In the genomic region with DNA sequence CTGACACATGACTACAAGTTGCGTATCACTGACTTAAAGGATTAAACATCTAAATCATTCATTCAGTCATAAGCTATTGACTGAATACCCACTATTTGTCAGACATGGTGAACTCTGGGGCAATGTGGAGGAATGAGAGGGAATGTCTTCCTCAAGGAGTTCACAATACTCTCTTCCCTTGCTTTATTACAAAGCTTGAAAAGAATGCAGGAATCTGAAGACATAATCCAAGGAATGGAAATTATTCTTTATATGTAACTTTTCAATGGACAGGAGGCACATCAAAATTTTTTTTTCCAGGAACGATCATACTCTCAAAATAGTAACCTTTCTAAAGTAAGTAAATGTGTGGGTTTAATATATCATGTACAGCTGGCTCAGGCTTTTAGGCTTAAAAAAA, we compare ENCODE assay signal across 21 cellular contexts.
"Had no signal": no experiment of that assay in that cellular context is flagged by ENCODE, and none has a peak within 500 bp of the region (broad histone marks: within the 10 kb centered on the region; RNA-seq: fewer than 3 reads in every experiment).

No MANE protein-coding gene starts in this region.

- H3K27ac Mint-ChIP-seq: activated CD4-positive, alpha-beta memory T cell treated with anti-CD3 and anti-CD28 coated beads, Interleukin-2, amount 10 ng/mL, durations not matched to agents 7 days and 5 days; activated CD4-positive, alpha-beta T cell treated with anti-CD3 and anti-CD28 coated beads, Interleukin-2, amount 10 ng/mL, durations not matched to agents 7 days and 5 days; activated naive CD8-positive, alpha-beta T cell; endodermal cell had no signal

- DNase-seq: activated CD4-positive, alpha-beta T cell treated with anti-CD3 and anti-CD28 coated beads for 1 hour; activated CD4-positive, alpha-beta T cell treated with anti-CD3 and anti-CD28 coated beads for 4 hours; activated CD4-positive, alpha-beta T cell treated with anti-CD3 and anti-CD28 coated beads, Interleukin-2, amount 10 ng/mL, durations not matched to agents 7 days and 5 days; activated CD4-positive, alpha-beta T cell treated with anti-CD3 and anti-CD28 coated beads, Interleukin-2, amount 50 U/mL, for 4 hours; activated CD8-positive, alpha-beta memory T cell treated with anti-CD3 and anti-CD28 coated beads for 24 hours; activated effector memory CD4-positive, alpha-beta T cell treated with Interleukin-2 at 50 U/mL for 16 hours; activated gamma-delta T cell treated with Interleukin-2 at 50 U/mL for 16 hours; activated naive CD4-positive, alpha-beta T cell treated with anti-CD3 and anti-CD28 coated beads, Interleukin-2, amount 50 U/mL, for 16 hours; activated T-cell treated with anti-CD3 and anti-CD28 coated beads, Interleukin-2, amount 50 U/mL, for 4 hours; amniotic stem cell; anterior cingulate cortex; caudate nucleus; cortex of kidney; effector CD8-positive, alpha-beta T cell; head of caudate nucleus had no signal

- H3K9me3 Mint-ChIP-seq: activated CD4-positive, alpha-beta memory T cell treated with anti-CD3 and anti-CD28 coated beads, Interleukin-2, amount 10 ng/mL, durations not matched to agents 7 days and 5 days; activated CD4-positive, alpha-beta T cell treated with anti-CD3 and anti-CD28 coated beads, Interleukin-2, amount 10 ng/mL, durations not matched to agents 7 days and 5 days; activated T-cell treated with anti-CD3 and anti-CD28 coated beads, Interleukin-2, amount 50 U/mL, for 4 hours; activated T-helper 17 cell treated with anti-CD3 and anti-CD28 coated beads, Interleukin-2, amount 50 U/mL, for 72 hours; endodermal cell had no signal

- ATAC-seq: activated T-cell treated with anti-CD3 and anti-CD28 coated beads, Interleukin-2, amount 50 U/mL, for 4 hours; activated T-helper 17 cell treated with anti-CD3 and anti-CD28 coated beads, Interleukin-2, amount 50 U/mL, for 72 hours; body of pancreas; gastroesophageal sphincter had no signal

- H3K4me3 Mint-ChIP-seq: activated CD4-positive, alpha-beta memory T cell treated with anti-CD3 and anti-CD28 coated beads, Interleukin-2, amount 10 ng/mL, durations not matched to agents 7 days and 5 days; activated CD4-positive, alpha-beta T cell treated with anti-CD3 and anti-CD28 coated beads, Interleukin-2, amount 10 ng/mL, durations not matched to agents 7 days and 5 days; activated naive CD8-positive, alpha-beta T cell; activated T-cell treated with anti-CD3 and anti-CD28 coated beads, Interleukin-2, amount 50 U/mL, for 4 hours; endodermal cell had no signal

- H3K27me3 Mint-ChIP-seq: activated naive CD8-positive, alpha-beta T cell; activated T-helper 17 cell treated with anti-CD3 and anti-CD28 coated beads, Interleukin-2, amount 50 U/mL, for 72 hours had no signal
